ENCODE assay signal across 15 cellular contexts in the genomic region with DNA sequence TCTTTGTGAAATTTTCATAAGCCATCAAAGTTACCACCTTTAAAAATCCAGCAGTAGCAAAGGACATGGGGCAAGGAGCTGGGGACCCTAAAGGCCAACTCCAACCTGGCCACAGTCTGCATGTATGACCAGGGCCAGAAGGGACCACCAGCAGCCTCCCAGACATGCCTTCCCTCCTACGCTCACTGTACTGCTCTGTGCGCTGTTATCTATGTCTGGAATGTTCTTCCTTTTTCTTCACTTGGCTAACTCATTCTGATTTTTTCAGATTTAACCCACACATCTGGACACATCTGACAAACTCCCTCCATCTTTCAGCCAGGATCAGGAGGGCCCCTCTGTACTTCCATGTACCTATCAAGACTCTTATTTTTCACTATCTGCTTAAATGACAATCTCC.
"Had no signal": no experiment of that assay in that cellular context is flagged by ENCODE, and none has a peak within 500 bp of the region (broad histone marks: within the 10 kb centered on the region; RNA-seq: fewer than 3 reads in every experiment).

No MANE protein-coding gene starts in this region.

- FAIRE-seq: islet of Langerhans, small intestine had no signal

- H3K4me3 ChIP-seq: left ventricle myocardium inferior, transverse colon had no signal

- DNase-seq: activated CD4-positive, alpha-beta T cell treated with anti-CD3 and anti-CD28 coated beads for 48 hours; activated CD8-positive, alpha-beta memory T cell treated with anti-CD3 and anti-CD28 coated beads for 24 hours; activated naive CD4-positive, alpha-beta T cell treated with anti-CD3 and anti-CD28 coated beads, Interleukin-2, amount 50 U/mL, for 16 hours; amniotic stem cell; cerebellar nuclear complex; endodermal cell; glutamatergic neuron; left ventricle myocardium inferior; transverse colon had no signal

- H3K27me3 ChIP-seq: transverse colon had no signal

- H3K9me3 ChIP-seq: left ventricle myocardium inferior, transverse colon had no signal

- H3K4me1 ChIP-seq: left ventricle myocardium inferior, transverse colon had no signal

- H3K4me1 Mint-ChIP-seq: endodermal cell had no signal

- H3K27ac ChIP-seq: left ventricle myocardium inferior, transverse colon had no signal

- ATAC-seq: stimulated activated memory B cell treated with anti-CD40 and anti-IgM and Interleukin-4, amounts not matched to agents 10 μg/mL and 1 μg/mL and 100 μg/mL, for 72 hours; WTC11 had no signal

- H3K36me3 ChIP-seq: left ventricle myocardium inferior, transverse colon had no signal

- H3K4me3 Mint-ChIP-seq: brain; endodermal cell; memory B cell; stimulated activated memory B cell treated with anti-CD40 and anti-IgM and Interleukin-4, amounts not matched to agents 10 μg/mL and 1 μg/mL and 100 μg/mL, for 72 hours; WTC11 had no signal

- H3K36me3 Mint-ChIP-seq: brain; stimulated activated memory B cell treated with anti-CD40 and anti-IgM and Interleukin-4, amounts not matched to agents 10 μg/mL and 1 μg/mL and 100 μg/mL, for 72 hours; WTC11 had no signal

- H3K27ac Mint-ChIP-seq: brain; endodermal cell; memory B cell; stimulated activated memory B cell treated with anti-CD40 and anti-IgM and Interleukin-4, amounts not matched to agents 10 μg/mL and 1 μg/mL and 100 μg/mL, for 72 hours; WTC11 had no signal

- H3K27me3 Mint-ChIP-seq: brain; memory B cell; stimulated activated memory B cell treated with anti-CD40 and anti-IgM and Interleukin-4, amounts not matched to agents 10 μg/mL and 1 μg/mL and 100 μg/mL, for 72 hours had no signal

- H3K9me3 Mint-ChIP-seq: brain; endodermal cell; memory B cell; stimulated activated memory B cell treated with anti-CD40 and anti-IgM and Interleukin-4, amounts not matched to agents 10 μg/mL and 1 μg/mL and 100 μg/mL, for 72 hours had no signal
